ENCODE assay signal across 17 cellular contexts in genomic region chr13:114062341-114062740, GRCh38.
DNase-seq lines count a peak whose midpoint lies in the region; ATAC-seq and TF ChIP-seq lines count a peak whose summit lies in the region.
"Had no signal": no experiment of that assay in that cellular context is flagged by ENCODE, and none has a peak within 500 bp of the region (broad histone marks: within the 10 kb centered on the region; RNA-seq: fewer than 3 reads in every experiment).

No MANE protein-coding gene starts in this region.

- H3K36me3 Mint-ChIP-seq in natural killer cell treated with Interleukin-12 subunit alpha and Interleukin-12 subunit beta and Interleukin-15 and Interleukin-18, amount 100 ng/mL, for 72 hours = no peaks in the 10 kb centered on the region

- H3K4me1 ChIP-seq in SK-N-SH (ENCODE audit: control insufficient read depth in 1 of 2, insufficient read depth in 2 of 2, low read depth in 1 of 2, low read length in 1 of 2) (peaks cover 39 to 41% of the 10 kb centered on the region in 2 experiments), tibial nerve (peaks cover 3 to 96% (median 65%) of the 10 kb centered on the region in 4 donors)
- H3K4me1 ChIP-seq: parathyroid adenoma had no signal

- no peak for ATAC-seq in SK-N-SH treated with all-trans-retinoic acid at 6 μM for 48 hours
- no peak for ATAC-seq in natural killer cell treated with Interleukin-12 subunit alpha and Interleukin-12 subunit beta and Interleukin-15 and Interleukin-18, amount 100 ng/mL, for 72 hours
- no peak for ATAC-seq in activated CD4-positive, CD25-positive, alpha-beta regulatory T cell treated with anti-CD3 and anti-CD28 coated beads, Interleukin-2, amount 50 U/mL, for 24 hours
- ATAC-seq: activated naive CD4-positive, alpha-beta T cell treated with anti-CD3 and anti-CD28 coated beads, Interleukin-2, amount 50 U/mL, for 72 hours had no signal

- H3K27me3 Mint-ChIP-seq in natural killer cell treated with Interleukin-12 subunit alpha and Interleukin-12 subunit beta and Interleukin-15 and Interleukin-18, amount 100 ng/mL, for 72 hours = no peaks in the 10 kb centered on the region
- H3K27me3 Mint-ChIP-seq: activated B cell treated with CpG ODN at 0.5 μM for 24 hours had no signal

- peaks cover 40% of the 10 kb centered on the region for H3F3A ChIP-seq in SK-N-SH (replicated peaks; ENCODE audit: insufficient read depth)

- TF ChIP-seq POLR2A in tibial nerve (IDR thresholded peaks at IDR 0.05) = no peak

- peak overlapping the region; percentile 16 to 31 for H3K27ac Mint-ChIP-seq in natural killer cell treated with Interleukin-12 subunit alpha and Interleukin-12 subunit beta and Interleukin-15 and Interleukin-18, amount 100 ng/mL, for 72 hours
- H3K27ac Mint-ChIP-seq: activated B cell treated with CpG ODN at 0.5 μM for 24 hours had no signal

- no peaks in the 10 kb centered on the region for H3K9me3 Mint-ChIP-seq in natural killer cell treated with Interleukin-12 subunit alpha and Interleukin-12 subunit beta and Interleukin-15 and Interleukin-18, amount 100 ng/mL, for 72 hours
- H3K9me3 Mint-ChIP-seq: activated B cell treated with CpG ODN at 0.5 μM for 24 hours; activated naive CD4-positive, alpha-beta T cell treated with anti-CD3 and anti-CD28 coated beads, Interleukin-2, amount 50 U/mL, for 72 hours had no signal

- H3K4me3 ChIP-seq in SK-N-SH (ENCODE audit: low read depth in 2 of 2, low read length in 1 of 2) (no peak overlapping the region), tibial nerve (no peak overlapping the region)
- H3K4me3 ChIP-seq: colonic mucosa had no signal

- DNase-seq in SK-N-SH (no peak), tibial nerve (ENCODE audit: low spot score in 2 of 2) (no peak), DMS153 treated with DMSO at 0.1 percent for 48 hours (lab: John Stamatoyannopoulos, UW; ENCODE audit: unreplicated experiment) (no peak), SKM-1 treated with dmso at 0.1 percent for 144 hours (lab: John Stamatoyannopoulos, UW; ENCODE audit: unreplicated experiment) (no peak)
- DNase-seq in natural killer cell treated with Interleukin-12 subunit alpha and Interleukin-12 subunit beta and Interleukin-15 and Interleukin-18, amount 100 ng/mL, for 72 hours (ENCODE audit: low spot score) = no peak
- DNase-seq: 8988T, activated B cell treated with CpG ODN at 0.5 μM for 24 hours, Caco-2, colonic mucosa, KG1, NCI-H1436, NCI-H446 had no signal

- H3K4me1 Mint-ChIP-seq in natural killer cell treated with Interleukin-12 subunit alpha and Interleukin-12 subunit beta and Interleukin-15 and Interleukin-18, amount 100 ng/mL, for 72 hours (ENCODE audit: low read depth in 2 of 2) = peaks cover 51 to 58% of the 10 kb centered on the region in 2 donors

- peaks cover 90% of the 10 kb centered on the region for H3K79me2 ChIP-seq in SK-N-SH (ENCODE audit: insufficient read depth)
- H3K79me2 ChIP-seq: parathyroid adenoma had no signal

- peak overlapping the region; percentile 25 for H3K4me3 Mint-ChIP-seq in natural killer cell treated with Interleukin-12 subunit alpha and Interleukin-12 subunit beta and Interleukin-15 and Interleukin-18, amount 100 ng/mL, for 72 hours
- H3K4me3 Mint-ChIP-seq: activated B cell treated with CpG ODN at 0.5 μM for 24 hours had no signal

- H3K9me3 ChIP-seq in SK-N-SH = no peaks in the 10 kb centered on the region
- no peaks in the 10 kb centered on the region for H3K9me3 ChIP-seq in tibial nerve
- H3K9me3 ChIP-seq: Caco-2, colonic mucosa had no signal

- TF ChIP-seq CTCF in SK-N-SH (IDR thresholded peaks at IDR 0.05) = no peak
- TF ChIP-seq CTCF in tibial nerve (IDR thresholded peaks at IDR 0.05) = no peak

- CTCF ChIA-PET in SK-N-SH (lab: Yijun Ruan, JAX) = no interaction called here

- no peak for TF ChIP-seq EP300 in SK-N-SH (IDR thresholded peaks at IDR 0.05; ENCODE audit: borderline replicate concordance in 1 of 2, low read depth in 1 of 2, low read length in 1 of 2)
- TF ChIP-seq EP300 in tibial nerve (IDR thresholded peaks at IDR 0.05) = no peak

- 95% methylated on average over 31 of the region's 34 CpGs for WGBS in SK-N-SH (ENCODE audit: low lambda C conversion rate)
- 89 to 93% methylated on average over 33 to 34 of the region's 34 CpGs for WGBS in tibial nerve, 2 donors

- H3K27me3 ChIP-seq in SK-N-SH (ENCODE audit: insufficient read depth) = no peaks in the 10 kb centered on the region
- no peaks in the 10 kb centered on the region for H3K27me3 ChIP-seq in tibial nerve
- H3K27me3 ChIP-seq: colonic mucosa had no signal

- H3K9ac ChIP-seq in SK-N-SH = no peak overlapping the region
- H3K9ac ChIP-seq: parathyroid adenoma had no signal

- TF ChIP-seq RAD21 in SK-N-SH (IDR thresholded peaks at IDR 0.05; ENCODE audit: low read length) = no peak

- no peak overlapping the region for H2AFZ ChIP-seq in SK-N-SH (ENCODE audit: low read depth)
- H2AFZ ChIP-seq: parathyroid adenoma had no signal

- POLR2A ChIA-PET in SK-N-SH (lab: Yijun Ruan, JAX) = no interaction called here

- H3K9me2 ChIP-seq in SK-N-SH = no peaks in the 10 kb centered on the region

- H3K27ac ChIP-seq in SK-N-SH (ENCODE audit: low read depth in 2 of 2, low read length in 1 of 2) (peak overlapping the region; percentile 81 to 100; a peak in 2 of 4 replicates), cingulate gyrus (ENCODE audit: low read depth, low read length) (peak overlapping the region; percentile 67), tibial nerve (peak overlapping the region in 3 of 4 donors; percentile 17 to 99 (median 99))
- H3K27ac ChIP-seq: parathyroid adenoma had no signal

- 0 out of 2 replicates have a peak overlapping the region, but pooled peaks have one; percentile 54 for H3K4me2 ChIP-seq in SK-N-SH

- H4K20me1 ChIP-seq in SK-N-SH (ENCODE audit: insufficient read depth) = no peaks in the 10 kb centered on the region

- H3K36me3 ChIP-seq in SK-N-SH (replicated peaks in 1 of 2; ENCODE audit: control insufficient read depth in 1 of 2, insufficient read depth in 2 of 2, low read length in 1 of 2) (peaks cover 3 to 12% of the 10 kb centered on the region in 2 experiments), tibial nerve (no peaks in the 10 kb centered on the region)
- H3K36me3 ChIP-seq: colonic mucosa had no signal

TF ChIP-seq in SK-N-SH, 30 proteins besides CTCF, POLR2A, EP300 and RAD21 (continues in another document):
- TF ChIP-seq GATA2 (CRISPR knock-in tag; IDR thresholded peaks at IDR 0.05) (no peak), RCOR1 (IDR thresholded peaks at IDR 0.05; ENCODE audit: low read length) (no peak), TAF1 (IDR thresholded peaks at IDR 0.05; ENCODE audit: borderline replicate concordance, low read depth, low read length) (no peak), RFX5 (IDR thresholded peaks at IDR 0.05; ENCODE audit: low read length) (no peak), EZH2phosphoT487 (IDR thresholded peaks at IDR 0.05; ENCODE audit: borderline replicate concordance, low read depth) (no peak), POLR2AphosphoS5 (IDR thresholded peaks at IDR 0.05; ENCODE audit: low read depth, low read length) (no peak), FOSL2 (IDR thresholded peaks at IDR 0.05; ENCODE audit: borderline replicate concordance, low read depth) (no peak), TEAD4 (IDR thresholded peaks at IDR 0.05; ENCODE audit: borderline replicate concordance, insufficient read depth) (no peak)

TF ChIP-seq in SK-N-SH treated with all-trans-retinoic acid at 6 μM for 48 hours, 23 proteins besides CTCF, POLR2A, EP300 and RAD21:
- TF ChIP-seq POU6F1 (CRISPR knock-in tag; IDR thresholded peaks at IDR 0.05; ENCODE audit: borderline replicate concordance, low read depth) = no peak
- no peak for TF ChIP-seq OSR1 (CRISPR knock-in tag; IDR thresholded peaks at IDR 0.05)
- TF ChIP-seq CREB5 (CRISPR knock-in tag; IDR thresholded peaks at IDR 0.05; ENCODE audit: low read depth) = no peak
- TF ChIP-seq ZFP3 (CRISPR knock-in tag; IDR thresholded peaks at IDR 0.05) = no peak
- TF ChIP-seq PPARA (CRISPR knock-in tag; IDR thresholded peaks at IDR 0.05; ENCODE audit: borderline replicate concordance) = no peak
- TF ChIP-seq ARNTL (CRISPR knock-in tag; IDR thresholded peaks at IDR 0.05; ENCODE audit: borderline replicate concordance, low read depth) = no peak
- no peak for TF ChIP-seq TOX (CRISPR knock-in tag; IDR thresholded peaks at IDR 0.05; ENCODE audit: borderline replicate concordance)
- no peak for TF ChIP-seq ZNF70 (CRISPR knock-in tag; IDR thresholded peaks at IDR 0.05)
- TF ChIP-seq RARB (CRISPR knock-in tag; IDR thresholded peaks at IDR 0.05) = no peak
- no peak for TF ChIP-seq TCF4 (CRISPR knock-in tag; IDR thresholded peaks at IDR 0.05; ENCODE audit: borderline replicate concordance)
- TF ChIP-seq ZNF565 (CRISPR knock-in tag; conservative IDR thresholded peaks at IDR 0.05; ENCODE audit: low read depth) = no peak
- TF ChIP-seq ZNF8 (CRISPR knock-in tag; IDR thresholded peaks at IDR 0.05) = no peak
